1 cellular context compared by ENCODE assay signal in genomic region chr2:83435989-83436388, GRCh38.
TF ChIP-seq lines count a peak whose summit lies in the region.

No MANE protein-coding gene starts in this region.

TF ChIP-seq in HepG2, 621 proteins besides CTCF, POLR2A, EP300 and RAD21 (continued from another document):
- TF ChIP-seq PRDM4 (CRISPR knock-in tag; IDR thresholded peaks at IDR 0.05; ENCODE audit: borderline replicate concordance) (no peak), ZNF704 (CRISPR knock-in tag; IDR thresholded peaks at IDR 0.05; ENCODE audit: borderline replicate concordance) (no peak), DRAP1 (CRISPR knock-in tag; IDR thresholded peaks at IDR 0.05) (no peak)
